ENCODE assay signal across 11 cellular contexts in the genomic region with DNA sequence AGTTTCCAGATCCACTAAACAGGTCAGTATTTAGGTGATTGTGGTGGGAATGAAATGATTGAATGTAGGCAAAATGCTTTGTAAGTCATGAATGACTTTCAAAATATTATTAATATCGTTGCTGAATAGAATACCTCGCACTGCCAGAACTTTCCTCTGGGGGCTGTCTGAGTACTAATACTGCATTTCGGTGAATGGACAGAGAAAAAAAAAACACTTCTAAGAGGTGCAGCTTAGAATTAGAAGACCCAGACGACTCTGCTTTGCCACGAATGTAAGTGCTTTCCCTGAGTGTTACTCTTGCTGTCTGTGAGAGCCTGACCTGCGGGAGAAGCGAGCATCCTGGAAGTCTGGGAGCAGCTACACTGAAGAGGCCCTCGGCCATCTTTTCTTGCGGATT.
DNase-seq lines count a peak whose midpoint lies in the region; FAIRE-seq and TF ChIP-seq lines count a peak whose summit lies in the region.
"Had no signal": no experiment of that assay in that cellular context is flagged by ENCODE, and none has a peak within 500 bp of the region (broad histone marks: within the 10 kb centered on the region; RNA-seq: fewer than 3 reads in every experiment).

No MANE protein-coding gene starts in this region.

- H3K27me3 Mint-ChIP-seq in Caco-2 (ENCODE audit: insufficient read depth, unreplicated experiment), result peaks cover 28% of the 10 kb centered on the region
- H3K27me3 Mint-ChIP-seq: activated naive CD8-positive, alpha-beta T cell treated with anti-CD3 and anti-CD28 coated beads, Interleukin-2, amount 10 ng/mL, durations not matched to agents 7 days and 5 days had no signal

- DNase-seq in Caco-2 (no peak), NCI-H345 (lab: John Stamatoyannopoulos, UW) (peak; percentile 10), fibroblast of lung (ENCODE audit: low read depth in 2 of 2) (peak; percentile 14 to 20), NCI-H1930 (lab: John Stamatoyannopoulos, UW) (no peak), urothelium cell line (ENCODE audit: low spot score) (no peak), HuH-7.5 (ENCODE audit: low spot score) (no peak)
- DNase-seq in effector CD8-positive, alpha-beta T cell (lab: John Stamatoyannopoulos, UW), result no peak

- peak overlapping the region; percentile 61 for H3K4me2 ChIP-seq in fibroblast of lung (ENCODE audit: extremely low read depth, insufficient read depth, low read length)

- TF ChIP-seq CTCF in Caco-2 (IDR thresholded peaks at IDR 0.05; ENCODE audit: insufficient read depth in 1 of 2, low read depth in 1 of 2, low read length in 1 of 2, severe bottlenecking in 1 of 2, unreplicated experiment in 1 of 2), result peak in 1 of 2 experiments; percentile 28
- peak; percentile 15 to 39 for TF ChIP-seq CTCF in fibroblast of lung (conservative IDR thresholded peaks at IDR 0.05 in 1 of 2, IDR thresholded peaks at IDR 0.05 in 1 of 2; ENCODE audit: low read depth in 1 of 2, low read length in 2 of 2)

- no peaks in the 10 kb centered on the region for H3K79me2 ChIP-seq in fibroblast of lung (ENCODE audit: control insufficient read depth, insufficient read depth, low read length)

- H3K9me3 Mint-ChIP-seq in Caco-2 (ENCODE audit: unreplicated experiment), result no peaks in the 10 kb centered on the region
- H3K9me3 Mint-ChIP-seq: activated naive CD8-positive, alpha-beta T cell treated with anti-CD3 and anti-CD28 coated beads, Interleukin-2, amount 10 ng/mL, durations not matched to agents 7 days and 5 days; T-helper 1 cell treated with Interleukin-12 subunit alpha and Interleukin-12 subunit beta and Interleukin-4 antibody, amounts not matched to agents 30 μg/mL and 1 μg/mL, for 36 hours had no signal

- H3K4me3 Mint-ChIP-seq in Caco-2 (ENCODE audit: unreplicated experiment), result peak overlapping the region; percentile 46

- no peaks in the 10 kb centered on the region for H3K36me3 Mint-ChIP-seq in Caco-2 (ENCODE audit: insufficient read depth, unreplicated experiment)
- H3K36me3 Mint-ChIP-seq: memory B cell had no signal

- H3K4me1 Mint-ChIP-seq in Caco-2 (ENCODE audit: low read depth, unreplicated experiment), result no peaks in the 10 kb centered on the region

- H3K27ac ChIP-seq in fibroblast of lung (ENCODE audit: insufficient read depth, low read length) (peak overlapping the region; percentile 34), rectal smooth muscle tissue (ENCODE audit: low read depth, low read length) (no peak overlapping the region)

- no peak for FAIRE-seq in urothelium cell line (lab: Jason Lieb, UNC)

- intact Hi-C loops in Caco-2 (cut with micrococcal nuclease; ENCODE audit: unreplicated experiment), result no loop called here

- no peaks in the 10 kb centered on the region for H3K4me1 ChIP-seq in Caco-2
- H3K4me1 ChIP-seq in fibroblast of lung (ENCODE audit: control insufficient read depth, extremely low read depth, insufficient read depth, low read length), result peaks cover 2% of the 10 kb centered on the region
- peaks cover 6% of the 10 kb centered on the region for H3K4me1 ChIP-seq in rectal smooth muscle tissue (ENCODE audit: control insufficient read depth, insufficient read depth, low read length)

- H3K27ac Mint-ChIP-seq in Caco-2 (ENCODE audit: unreplicated experiment), result no peak overlapping the region

- CTCF ChIA-PET in Caco-2 (lab: Charles Lee), result no interaction called here

- H3K9me3 ChIP-seq in Caco-2, result no peaks in the 10 kb centered on the region
- H3K9me3 ChIP-seq in fibroblast of lung (ENCODE audit: control insufficient read depth, insufficient read depth, low read depth, low read length), result no peaks in the 10 kb centered on the region

- H2AFZ ChIP-seq in fibroblast of lung (ENCODE audit: low read length), result peak overlapping the region; percentile 90

- H3K27me3 ChIP-seq in Caco-2 (replicated peaks; ENCODE audit: control insufficient read depth, insufficient read depth, low read length) (peaks cover 3% of the 10 kb centered on the region; the same call in 1 of the 2 replicates), fibroblast of lung (ENCODE audit: control insufficient read depth, insufficient read depth, low read length) (no peaks in the 10 kb centered on the region), rectal smooth muscle tissue (ENCODE audit: control insufficient read depth, insufficient read depth, low read length) (no peaks in the 10 kb centered on the region)

- H3K36me3 ChIP-seq in Caco-2 (ENCODE audit: control insufficient read depth, insufficient read depth, low read length) (no peaks in the 10 kb centered on the region), fibroblast of lung (ENCODE audit: control insufficient read depth, insufficient read depth, low read length) (no peaks in the 10 kb centered on the region), rectal smooth muscle tissue (ENCODE audit: control insufficient read depth, insufficient read depth, low read length) (no peaks in the 10 kb centered on the region)

- POLR2A ChIA-PET in Caco-2 (lab: Charles Lee), result no interaction called here

- H3K4me3 ChIP-seq in Caco-2 (ENCODE audit: low read depth, low read length) (no peak overlapping the region), fibroblast of lung (replicated peaks in 1 of 4; ENCODE audit: control extremely low read depth in 1 of 4, insufficient read depth in 1 of 4, low read depth in 3 of 4, low read length in 4 of 4) (peak overlapping the region in 2 of 4 experiments; percentile 45 to 55), rectal smooth muscle tissue (ENCODE audit: low read length) (peak overlapping the region; percentile 64)

- H3K9ac ChIP-seq in fibroblast of lung (ENCODE audit: insufficient read depth, low read length) (peak overlapping the region; percentile 20), rectal smooth muscle tissue (ENCODE audit: low read length) (no peak overlapping the region)

- BruUV-seq in Caco-2 (replicated peaks; lab: Mats Ljungman, UMichigan), result no TSS peak

- H4K20me1 ChIP-seq in fibroblast of lung (ENCODE audit: control insufficient read depth, extremely low read depth, insufficient read depth, low read length), result no peaks in the 10 kb centered on the region

Comparison
In these comparisons a context has a peak if more than half of its experiments do, and no peak if none do; other contexts are left out.
1. DNase-seq: peak in NCI-H345 (single experiment) and fibroblast of lung (2 of 2); none in Caco-2 (0 of 2), effector CD8-positive, alpha-beta T cell (single experiment), NCI-H1930 (0 of 2), urothelium cell line (single experiment) and HuH-7.5 (single experiment).